Comparison of ENCODE assay signal across 19 cellular contexts in genomic region chr10:14391342-14391741, GRCh38.
"Had no signal": no experiment of that assay in that cellular context is flagged by ENCODE, and none has a peak within 500 bp of the region (broad histone marks: within the 10 kb centered on the region; RNA-seq: fewer than 3 reads in every experiment).

No MANE protein-coding gene starts in this region.

- H3K27ac Mint-ChIP-seq: activated CD8-positive, alpha-beta memory T cell treated with anti-CD3 and anti-CD28 coated beads, Interleukin-2, amount 10 ng/mL, durations not matched to agents 7 days and 5 days; endodermal cell; natural killer cell; T-helper 2 cell treated with Interferon-gamma antibody and Interleukin-4, amounts not matched to agents 5 μg/mL and 100 μg/mL, for 36 hours had no signal

- DNase-seq: activated CD4-positive, alpha-beta T cell treated with anti-CD3 and anti-CD28 coated beads, Interleukin-2, amount 50 U/mL, for 4 hours; activated CD4-positive, CD25-positive, alpha-beta regulatory T cell treated with anti-CD3 and anti-CD28 coated beads, Interleukin-2, amount 50 U/mL, for 72 hours; activated CD8-positive, alpha-beta memory T cell treated with anti-CD3 and anti-CD28 coated beads, Interleukin-2, amount 10 ng/mL, durations not matched to agents 7 days and 5 days; activated naive CD4-positive, alpha-beta T cell treated with Interleukin-2 at 50 U/mL for 16 hours; activated T-cell treated with anti-CD3 and anti-CD28 coated beads, Interleukin-2, amount 50 U/mL, for 48 hours; amniotic stem cell; brain microvascular endothelial cell; endodermal cell; erythroblast; hypothalamus; natural killer cell; psoas muscle; stimulated activated CD4-positive, alpha-beta T cell treated with anti-CD3 and anti-CD28 coated beads, Interleukin-12 subunit alpha, Interleukin-12 subunit beta, amount 100 ng/mL, for 4 hours; SW 1271 had no signal

- ATAC-seq: activated CD8-positive, alpha-beta memory T cell treated with anti-CD3 and anti-CD28 coated beads, Interleukin-2, amount 10 ng/mL, durations not matched to agents 7 days and 5 days; natural killer cell; psoas muscle; sciatic nerve had no signal

- H3K9me3 Mint-ChIP-seq: natural killer cell had no signal

- H3K4me1 Mint-ChIP-seq: natural killer cell had no signal

- H3K4me3 ChIP-seq: psoas muscle, thoracic aorta had no signal

- H3K36me3 Mint-ChIP-seq: natural killer cell had no signal

- H3K36me3 ChIP-seq: brain microvascular endothelial cell, thoracic aorta had no signal

- FAIRE-seq: urothelium cell line had no signal

- H3K4me1 ChIP-seq: psoas muscle had no signal

- H3K27me3 ChIP-seq: brain microvascular endothelial cell had no signal

- H3K4me3 Mint-ChIP-seq: activated CD8-positive, alpha-beta memory T cell treated with anti-CD3 and anti-CD28 coated beads, Interleukin-2, amount 10 ng/mL, durations not matched to agents 7 days and 5 days; endodermal cell; natural killer cell; stimulated activated naive CD8-positive, alpha-beta T cell treated with anti-CD3 and anti-CD28 coated beads, Interleukin-15, Interleukin-2, amounts not matched to agents 100 ng/mL and 50 ng/mL, for 24 hours; T-helper 2 cell treated with Interferon-gamma antibody and Interleukin-4, amounts not matched to agents 5 μg/mL and 100 μg/mL, for 36 hours had no signal

- H3K27ac ChIP-seq: brain microvascular endothelial cell, psoas muscle, thoracic aorta had no signal

- H3K9me3 ChIP-seq: psoas muscle, thoracic aorta had no signal
